Comparison of ENCODE assay signal across 8 cellular contexts in genomic region chr6:130366011-130366963, GRCh38. TPM values are rescaled to one million over a fixed set of nuclear protein-coding genes. Genes with fewer than 3 reads are reported as not detected.
A peak's percentile ranks its signal among the peaks of the same experiment; 100 is the strongest.
DNase-seq lines count a peak whose midpoint lies in the region; ATAC-seq and TF ChIP-seq lines count a peak whose summit lies in the region.

TMEM200A (plus strand) TSS chr6:130366017; CDS start chr6:130440423, 74,406 bp downstream.

- ATAC-seq in GM19455 (IDR thresholded peaks at IDR 0.05; ENCODE audit: unreplicated experiment) (peak; percentile 28), Panc1 (0 out of 2 replicates have a peak, but pooled peaks have one; percentile 26)
- ATAC-seq in activated naive CD8-positive, alpha-beta T cell treated with anti-CD3 and anti-CD28 coated beads, Interleukin-2, amount 10 ng/mL, durations not matched to agents 7 days and 5 days (ENCODE audit: low read depth) = peak; percentile 52

- H3K27me3 ChIP-seq in Panc1 (ENCODE audit: control insufficient read depth, insufficient read depth, low read length) = 0 out of 2 replicates have a peak, but pooled peaks cover 6% of the 10 kb centered on the region
- peaks cover 4 to 7% of the 10 kb centered on the region in 2 donors for H3K27me3 ChIP-seq in right atrium auricular region

- in situ Hi-C loops in Panc1 (cut with HindIII; ENCODE audit: low pct_unique_long_range_greater_than_20kb, low sequenced_read_pairs) = no loop called here

- no peak for TF ChIP-seq CTCF in Panc1 (IDR thresholded peaks at IDR 0.05)
- no peak for TF ChIP-seq CTCF in right atrium auricular region (IDR thresholded peaks at IDR 0.05)
- peak; percentile 55 for TF ChIP-seq CTCF in progenitor cell of endocrine pancreas (IDR thresholded peaks at IDR 0.05; ENCODE audit: unreplicated experiment)

- peak; percentile 66 for DNase-seq in AG08395 (ENCODE audit: low spot score)
- DNase-seq in Panc1 (ENCODE audit: low read depth, low spot score) = no peak
- peak; percentile 52 for DNase-seq in activated naive CD8-positive, alpha-beta T cell treated with anti-CD3 and anti-CD28 coated beads, Interleukin-2, amount 10 ng/mL, durations not matched to agents 7 days and 5 days
- DNase-seq in right atrium auricular region (ENCODE audit: low spot score) = no peak
- peak; percentile 60 for DNase-seq in progenitor cell of endocrine pancreas (ENCODE audit: low spot score, unreplicated experiment)
- DNase-seq in NCI-H2196 (lab: John Stamatoyannopoulos, UW; ENCODE audit: unreplicated experiment) = no peak
- DNase-seq in NCI-H2029 treated with DMSO at 0.1 percent for 48 hours (lab: John Stamatoyannopoulos, UW) = no peak

- H3K36me3 Mint-ChIP-seq in activated naive CD8-positive, alpha-beta T cell treated with anti-CD3 and anti-CD28 coated beads, Interleukin-2, amount 10 ng/mL, durations not matched to agents 7 days and 5 days = no peaks in the 10 kb centered on the region
- H3K36me3 Mint-ChIP-seq in progenitor cell of endocrine pancreas (ENCODE audit: insufficient read depth) = no peaks in the 10 kb centered on the region

- H3K36me3 ChIP-seq in Panc1 (ENCODE audit: control insufficient read depth, insufficient read depth, low read length) (no peaks in the 10 kb centered on the region; the same call in 1 of the 2 replicates), right atrium auricular region (no peaks in the 10 kb centered on the region)

- no TSS peak for BruUV-seq in Panc1 (replicated peaks; lab: Mats Ljungman, UMichigan)

- peak within 1 kb of the TSS in 1 of 2 experiments; percentile 40; a peak in 1 of 4 replicates for H3K4me3 ChIP-seq in Panc1 (ENCODE audit: low read depth in 2 of 2, low read length in 2 of 2)
- peak within 1 kb of the TSS; percentile 30 to 53 for H3K4me3 ChIP-seq in right atrium auricular region

- H3K27ac Mint-ChIP-seq in activated naive CD8-positive, alpha-beta T cell treated with anti-CD3 and anti-CD28 coated beads, Interleukin-2, amount 10 ng/mL, durations not matched to agents 7 days and 5 days = no peak within 1 kb of the TSS
- H3K27ac Mint-ChIP-seq in progenitor cell of endocrine pancreas = peak within 1 kb of the TSS; percentile 90

- CTCF ChIA-PET in Panc1 (lab: Charles Lee) = interaction anchor here (0.6 kb wide), 1 partner anchor 332 kb away, joined by 3 read pairs; no protein-coding TSS in a partner anchor

- intact Hi-C loops in Panc1 (cut with micrococcal nuclease; ENCODE audit: unreplicated experiment) = no loop called here

- H3K4me3 Mint-ChIP-seq in activated naive CD8-positive, alpha-beta T cell treated with anti-CD3 and anti-CD28 coated beads, Interleukin-2, amount 10 ng/mL, durations not matched to agents 7 days and 5 days = peak within 1 kb of the TSS; percentile 75
- H3K4me3 Mint-ChIP-seq in progenitor cell of endocrine pancreas (ENCODE audit: low read depth) = peak within 1 kb of the TSS; percentile 83

- peaks cover 49% of the 10 kb centered on the region for H3K27me3 Mint-ChIP-seq in activated naive CD8-positive, alpha-beta T cell treated with anti-CD3 and anti-CD28 coated beads, Interleukin-2, amount 10 ng/mL, durations not matched to agents 7 days and 5 days
- peaks cover 24% of the 10 kb centered on the region for H3K27me3 Mint-ChIP-seq in progenitor cell of endocrine pancreas

- peaks cover 2% of the 10 kb centered on the region for H3K9me3 Mint-ChIP-seq in activated naive CD8-positive, alpha-beta T cell treated with anti-CD3 and anti-CD28 coated beads, Interleukin-2, amount 10 ng/mL, durations not matched to agents 7 days and 5 days
- no peaks in the 10 kb centered on the region for H3K9me3 Mint-ChIP-seq in progenitor cell of endocrine pancreas (ENCODE audit: low read depth)

- H3K27ac ChIP-seq in Panc1 (ENCODE audit: low read length) (no peak within 1 kb of the TSS), right atrium auricular region (peak within 1 kb of the TSS; percentile 10 to 27)

- POLR2A ChIA-PET in Panc1 (lab: Charles Lee) = no interaction called here
- POLR2A ChIA-PET in activated naive CD8-positive, alpha-beta T cell treated with anti-CD3 and anti-CD28 coated beads, Interleukin-2, amount 10 ng/mL, durations not matched to agents 7 days and 5 days (lab: Charles Lee) = interaction anchor here (1.1 kb wide), 1 partner anchor 332 kb away, joined by 4 read pairs; no protein-coding TSS in a partner anchor

- peaks cover 11% of the 10 kb centered on the region for H3K4me1 Mint-ChIP-seq in activated naive CD8-positive, alpha-beta T cell treated with anti-CD3 and anti-CD28 coated beads, Interleukin-2, amount 10 ng/mL, durations not matched to agents 7 days and 5 days
- peaks cover 12% of the 10 kb centered on the region for H3K4me1 Mint-ChIP-seq in progenitor cell of endocrine pancreas (ENCODE audit: low read depth)

- H3K9me3 ChIP-seq in Panc1 (ENCODE audit: control insufficient read depth, insufficient read depth, low read depth, low read length) (no peaks in the 10 kb centered on the region), right atrium auricular region (no peaks in the 10 kb centered on the region)

- no peaks in the 10 kb centered on the region for H3K4me1 ChIP-seq in Panc1 (ENCODE audit: control insufficient read depth, insufficient read depth, low read length)
- H3K4me1 ChIP-seq in right atrium auricular region = peaks cover 0 to 17% of the 10 kb centered on the region in 2 donors

RNA-seq across cellular contexts. Expression of gene TMEM200A, which starts in this region (rescaled TPM):
- total RNA-seq in Panc1 (2021; ENCODE audit: unreplicated experiment) (0.10 TPM), right atrium auricular region (under 1 TPM in 1 of 2 donors, not detected in 1; 0.63 TPM), progenitor cell of endocrine pancreas (13.0 and 13.6 TPM in 2 replicates)
- not detected for polyA plus RNA-seq in Panc1 (2012; ENCODE audit: insufficient read length)
- 1 to 10 TPM; 1.3 to 1.4 TPM for total RNA-seq in activated naive CD8-positive, alpha-beta T cell treated with anti-CD3 and anti-CD28 coated beads, Interleukin-2, amount 10 ng/mL, durations not matched to agents 7 days and 5 days

Comparison
In these comparisons a context has a peak if more than half of its experiments do, and no peak if none do; other contexts are left out.
1. Peak in ATAC-seq in Panc1; RNA of the gene not detected or under 1 TPM.
2. DNase-seq: peak in AG08395 (single experiment), activated naive CD8-positive, alpha-beta T cell treated with anti-CD3 and anti-CD28 coated beads, Interleukin-2, amount 10 ng/mL, durations not matched to agents 7 days and 5 days (single experiment) and progenitor cell of endocrine pancreas (single experiment); none in Panc1 (single experiment), right atrium auricular region (single experiment), NCI-H2196 (single experiment) and NCI-H2029 treated with DMSO at 0.1 percent for 48 hours (single experiment).
3. Peak in every context shown above with its lines, with median percentiles within 50 percentile points of each other: ATAC-seq.